In the genomic region with DNA sequence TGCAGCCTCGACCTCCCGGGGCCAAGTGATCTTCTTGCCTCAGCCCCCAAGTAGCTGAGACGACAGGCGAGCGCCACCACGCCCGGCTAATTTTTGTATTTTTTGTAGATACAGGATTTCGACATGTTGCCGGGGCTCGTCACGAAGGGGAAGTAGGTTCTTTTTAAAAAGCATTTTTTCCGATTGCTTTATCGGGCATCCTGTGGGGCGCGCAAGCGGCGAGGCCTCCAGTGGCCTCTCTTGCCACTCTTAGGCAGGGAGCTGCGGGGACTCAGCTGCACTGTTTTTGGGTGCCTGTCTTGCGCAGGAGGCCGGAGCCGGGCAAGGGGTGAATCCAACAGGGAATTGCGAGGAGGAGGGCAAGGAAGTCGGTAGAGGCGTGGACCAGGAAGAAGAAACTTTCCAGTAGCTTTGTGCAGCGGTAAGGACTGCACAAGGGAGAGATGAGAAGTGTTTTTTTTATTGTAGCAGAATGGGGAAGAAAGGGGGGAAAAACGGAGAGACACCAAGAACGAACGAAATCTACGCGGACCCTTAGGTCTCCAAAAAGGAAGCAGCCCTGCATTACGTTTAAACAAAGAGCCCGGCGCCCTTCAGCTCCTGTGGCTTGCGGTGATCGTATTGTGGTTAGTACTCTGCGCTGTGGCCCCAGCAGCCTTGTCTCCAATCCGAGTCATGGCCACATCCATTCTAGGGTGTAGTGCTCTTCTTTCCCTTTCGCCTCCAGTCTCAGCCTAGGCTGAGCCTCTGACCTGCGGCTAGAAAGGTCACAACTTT, we compare ENCODE assay signal across 9 cellular contexts.
DNase-seq lines count a peak whose midpoint lies in the region; ATAC-seq and TF ChIP-seq lines count a peak whose summit lies in the region.
"Had no signal": no experiment of that assay in that cellular context is flagged by ENCODE, and none has a peak within 500 bp of the region (broad histone marks: within the 10 kb centered on the region; RNA-seq: fewer than 3 reads in every experiment).

No MANE protein-coding gene starts in this region.

- TF ChIP-seq POLR2A in breast epithelium (IDR thresholded peaks at IDR 0.05) = no peak

- intact Hi-C loops in breast epithelium (cut with DNase I; ENCODE audit: low total_unique reads) (no loop called here), MCF 10A (cut with micrococcal nuclease) (no loop called here)
- intact Hi-C loops in naive thymus-derived CD4-positive, alpha-beta T cell (cut with micrococcal nuclease) = loop anchor here (5.0 to 10.0 kb wide), 3 partner anchors 34 to 1234 kb away; no protein-coding TSS in a partner anchor

- ATAC-seq in naive thymus-derived CD4-positive, alpha-beta T cell = peak; percentile 87
- ATAC-seq in HG02884 (IDR thresholded peaks at IDR 0.05; ENCODE audit: unreplicated experiment) = no peak

- H3K27me3 ChIP-seq in breast epithelium = peaks cover 0 to 15% of the 10 kb centered on the region in 2 donors
- H3K27me3 ChIP-seq in naive thymus-derived CD4-positive, alpha-beta T cell (ENCODE audit: control insufficient read depth in 2 of 2, insufficient read depth in 2 of 2, low read length in 2 of 2) = no peaks in the 10 kb centered on the region

- H3K36me3 Mint-ChIP-seq in MCF 10A (ENCODE audit: insufficient read depth, unreplicated experiment) = no peaks in the 10 kb centered on the region
- H3K36me3 Mint-ChIP-seq in T-helper 2 cell treated with Interferon-gamma antibody and Interleukin-4, amounts not matched to agents 5 μg/mL and 100 μg/mL, for 36 hours (ENCODE audit: low read depth) = no peaks in the 10 kb centered on the region
- no peaks in the 10 kb centered on the region for H3K36me3 Mint-ChIP-seq in naive thymus-derived CD4-positive, alpha-beta T cell

- H3K4me1 Mint-ChIP-seq in MCF 10A (ENCODE audit: insufficient read depth, unreplicated experiment) = peaks cover 6% of the 10 kb centered on the region
- H3K4me1 Mint-ChIP-seq in T-helper 2 cell treated with Interferon-gamma antibody and Interleukin-4, amounts not matched to agents 5 μg/mL and 100 μg/mL, for 36 hours (ENCODE audit: low read depth) = peaks cover 39% of the 10 kb centered on the region
- H3K4me1 Mint-ChIP-seq in naive thymus-derived CD4-positive, alpha-beta T cell = peaks cover 16 to 42% (median 27%) of the 10 kb centered on the region in 7 donors

- TF ChIP-seq CTCF in breast epithelium (IDR thresholded peaks at IDR 0.05) (no peak), MCF 10A (IDR thresholded peaks at IDR 0.05; ENCODE audit: unreplicated experiment) (no peak), cardiac fibroblast (IDR thresholded peaks at IDR 0.05; ENCODE audit: low read depth, low read length) (no peak)

- no peak overlapping the region for H3K27ac ChIP-seq in breast epithelium
- H3K27ac ChIP-seq in naive thymus-derived CD4-positive, alpha-beta T cell (ENCODE audit: low read depth, low read length) = peak overlapping the region; percentile 9
- H3K27ac ChIP-seq: VCaP had no signal

- H3K4me3 ChIP-seq in breast epithelium (peak overlapping the region; percentile 14 to 43 (median 33)), cardiac fibroblast (replicated peaks in 1 of 2; ENCODE audit: low read depth in 2 of 2, low read length in 2 of 2) (peak overlapping the region in 1 of 2 donors; percentile 30)
- H3K4me3 ChIP-seq in naive thymus-derived CD4-positive, alpha-beta T cell (ENCODE audit: low read length) = peak overlapping the region; percentile 67

- H3K4me3 Mint-ChIP-seq in MCF 10A (ENCODE audit: unreplicated experiment) = no peak overlapping the region
- peak overlapping the region; percentile 92 for H3K4me3 Mint-ChIP-seq in T-helper 2 cell treated with Interferon-gamma antibody and Interleukin-4, amounts not matched to agents 5 μg/mL and 100 μg/mL, for 36 hours
- peak overlapping the region; percentile 86 to 98 (median 94) for H3K4me3 Mint-ChIP-seq in naive thymus-derived CD4-positive, alpha-beta T cell

- H3K9me3 Mint-ChIP-seq in MCF 10A (ENCODE audit: unreplicated experiment) = peaks cover 26% of the 10 kb centered on the region
- H3K9me3 Mint-ChIP-seq in T-helper 2 cell treated with Interferon-gamma antibody and Interleukin-4, amounts not matched to agents 5 μg/mL and 100 μg/mL, for 36 hours = peaks cover 8% of the 10 kb centered on the region
- peaks cover 0 to 8% (median 0%) of the 10 kb centered on the region in 11 donors for H3K9me3 Mint-ChIP-seq in naive thymus-derived CD4-positive, alpha-beta T cell

- CTCF ChIA-PET in MCF 10A (lab: Yijun Ruan, JAX) = no interaction called here
- CTCF ChIA-PET in naive thymus-derived CD4-positive, alpha-beta T cell (lab: Charles Lee) = interaction anchor here (0.7 kb wide), 1 partner anchor 20 kb away, joined by 3 read pairs; no protein-coding TSS in a partner anchor

- no peak overlapping the region for H3K27ac Mint-ChIP-seq in MCF 10A (ENCODE audit: low read depth, unreplicated experiment)
- H3K27ac Mint-ChIP-seq in T-helper 2 cell treated with Interferon-gamma antibody and Interleukin-4, amounts not matched to agents 5 μg/mL and 100 μg/mL, for 36 hours = peak overlapping the region; percentile 91
- peak overlapping the region; percentile 41 to 87 (median 66) for H3K27ac Mint-ChIP-seq in naive thymus-derived CD4-positive, alpha-beta T cell

- no peaks in the 10 kb centered on the region for H3K36me3 ChIP-seq in breast epithelium
- H3K36me3 ChIP-seq in naive thymus-derived CD4-positive, alpha-beta T cell (ENCODE audit: control insufficient read depth in 2 of 3, insufficient read depth in 3 of 3, low read length in 3 of 3) = no peaks in the 10 kb centered on the region

- no peaks in the 10 kb centered on the region for H3K4me1 ChIP-seq in breast epithelium
- peaks cover 10 to 16% of the 10 kb centered on the region in 2 donors for H3K4me1 ChIP-seq in naive thymus-derived CD4-positive, alpha-beta T cell (ENCODE audit: control insufficient read depth in 2 of 2, insufficient read depth in 2 of 2, low read length in 2 of 2)

- POLR2A ChIA-PET in MCF 10A (lab: Yijun Ruan, JAX) = interaction anchor here (1.1 kb wide), 1 partner anchor 12 kb away, joined by 4 read pairs; no protein-coding TSS in a partner anchor
- POLR2A ChIA-PET in naive thymus-derived CD4-positive, alpha-beta T cell (lab: Charles Lee) = interaction anchor here (1.6 kb wide), 1 partner anchor 16 kb away, joined by 7 read pairs; no protein-coding TSS in a partner anchor

- DNase-seq in breast epithelium (ENCODE audit: low spot score in 2 of 2) (no peak), MCF 10A (ENCODE audit: unreplicated experiment) (no peak), cardiac fibroblast (ENCODE audit: low read depth in 2 of 2) (peak; percentile 32 to 35), SW 1271 (lab: John Stamatoyannopoulos, UW) (no peak), foreskin melanocyte (no peak)
- DNase-seq in T-helper 2 cell treated with Interferon-gamma antibody and Interleukin-4, amounts not matched to agents 5 μg/mL and 100 μg/mL, for 36 hours (ENCODE audit: low spot score) = peak; percentile 81
- peak in 8 of 9 donors; percentile 24 to 67 (median 48) for DNase-seq in naive thymus-derived CD4-positive, alpha-beta T cell

- H3K9me3 ChIP-seq in breast epithelium = no peaks in the 10 kb centered on the region
- H3K9me3 ChIP-seq in naive thymus-derived CD4-positive, alpha-beta T cell (ENCODE audit: control insufficient read depth in 2 of 3, low read length in 3 of 3) = no peaks in the 10 kb centered on the region

- BruUV-seq in MCF 10A (replicated peaks; lab: Mats Ljungman, UMichigan) = no TSS peak

- no peaks in the 10 kb centered on the region for H3K27me3 Mint-ChIP-seq in MCF 10A (ENCODE audit: insufficient read depth, unreplicated experiment)
- H3K27me3 Mint-ChIP-seq in T-helper 2 cell treated with Interferon-gamma antibody and Interleukin-4, amounts not matched to agents 5 μg/mL and 100 μg/mL, for 36 hours (ENCODE audit: low read depth) = peaks cover 25% of the 10 kb centered on the region
- H3K27me3 Mint-ChIP-seq in naive thymus-derived CD4-positive, alpha-beta T cell = peaks cover 0 to 56% (median 10%) of the 10 kb centered on the region in 5 donors

Comparison
In these comparisons a context has a peak if more than half of its experiments do, and no peak if none do; other contexts are left out.
1. DNase-seq: peak in T-helper 2 cell treated with Interferon-gamma antibody and Interleukin-4, amounts not matched to agents 5 μg/mL and 100 μg/mL, for 36 hours (single experiment), cardiac fibroblast (2 of 2) and naive thymus-derived CD4-positive, alpha-beta T cell (8 of 9); none in breast epithelium (0 of 2), MCF 10A (single experiment), SW 1271 (0 of 2) and foreskin melanocyte (single experiment).
2. intact Hi-C loops: an anchor here in naive thymus-derived CD4-positive, alpha-beta T cell (5.0 to 10.0 kb wide); none called in breast epithelium and MCF 10A.